Comparison of ENCODE assay signal across 42 cellular contexts in genomic region chr19:2896694-2897093, GRCh38. TPM values are rescaled to one million over a fixed set of nuclear protein-coding genes. Genes with fewer than 3 reads are reported as not detected.
"Had no signal": no experiment of that assay in that cellular context is flagged by ENCODE, and none has a peak within 500 bp of the region (broad histone marks: within the 10 kb centered on the region; RNA-seq: fewer than 3 reads in every experiment).

No MANE protein-coding gene starts in this region.

- H3K27ac Mint-ChIP-seq: activated CD4-positive, alpha-beta memory T cell treated with anti-CD3 and anti-CD28 coated beads, Interleukin-2, amount 10 ng/mL, durations not matched to agents 7 days and 5 days; activated CD4-positive, alpha-beta T cell treated with anti-CD3 and anti-CD28 coated beads for 36 hours; activated CD4-positive, alpha-beta T cell treated with anti-CD3 and anti-CD28 coated beads, Interleukin-2, amount 10 ng/mL, durations not matched to agents 7 days and 5 days; activated CD8-positive, alpha-beta memory T cell treated with anti-CD3 and anti-CD28 coated beads, Interleukin-2, amount 10 ng/mL, durations not matched to agents 7 days and 5 days; activated CD8-positive, alpha-beta T cell treated with anti-CD3 and anti-CD28 coated beads, Interleukin-2, amount 10 ng/mL, durations not matched to agents 7 days and 5 days; activated naive CD4-positive, alpha-beta T cell treated with anti-CD3 and anti-CD28 coated beads, Interleukin-2, amount 10 ng/mL, durations not matched to agents 7 days and 5 days; activated naive CD4-positive, alpha-beta T cell treated with anti-CD3 and anti-CD28 coated beads, Interleukin-2, amount 50 U/mL, for 24 hours; activated naive CD8-positive, alpha-beta T cell; activated naive CD8-positive, alpha-beta T cell treated with anti-CD3 and anti-CD28 coated beads, Interleukin-2, amount 10 ng/mL, durations not matched to agents 7 days and 5 days; activated naive CD8-positive, alpha-beta T cell treated with anti-CD3 and anti-CD28 coated beads, Interleukin-2, amount 50 U/mL, for 24 hours; activated T-cell treated with anti-CD3 and anti-CD28 coated beads, Interleukin-2, amount 50 U/mL, for 24 hours; activated T-helper 2 cell treated with anti-CD3 and anti-CD28 coated beads, Interferon-gamma antibody, Interleukin-2, Interleukin-4, amounts not matched to agents 10 μg/mL and 5 μg/mL and 100 μg/mL, durations not matched to agents 14 hours and 24 hours and 36 hours; T-helper 1 cell treated with Interleukin-12 subunit alpha and Interleukin-12 subunit beta and Interleukin-4 antibody, amounts not matched to agents 30 μg/mL and 1 μg/mL, for 36 hours; T-helper 2 cell treated with Interferon-gamma antibody and Interleukin-4, amounts not matched to agents 5 μg/mL and 100 μg/mL, for 36 hours had no signal

- H3K27me3 Mint-ChIP-seq: activated CD4-positive, alpha-beta memory T cell treated with anti-CD3 and anti-CD28 coated beads, Interleukin-2, amount 10 ng/mL, durations not matched to agents 7 days and 5 days; activated CD4-positive, alpha-beta T cell treated with anti-CD3 and anti-CD28 coated beads for 36 hours; activated CD4-positive, alpha-beta T cell treated with anti-CD3 and anti-CD28 coated beads, Interleukin-2, amount 10 ng/mL, durations not matched to agents 7 days and 5 days; activated CD8-positive, alpha-beta memory T cell treated with anti-CD3 and anti-CD28 coated beads, Interleukin-2, amount 10 ng/mL, durations not matched to agents 7 days and 5 days; activated naive CD4-positive, alpha-beta T cell treated with anti-CD3 and anti-CD28 coated beads, Interleukin-2, amount 50 U/mL, for 24 hours; activated naive CD8-positive, alpha-beta T cell; activated naive CD8-positive, alpha-beta T cell treated with anti-CD3 and anti-CD28 coated beads, Interleukin-2, amount 10 ng/mL, durations not matched to agents 7 days and 5 days; activated naive CD8-positive, alpha-beta T cell treated with anti-CD3 and anti-CD28 coated beads, Interleukin-2, amount 50 U/mL, for 24 hours; central memory CD8-positive, alpha-beta T cell had no signal

- FAIRE-seq: astrocyte, TTC549 had no signal

- DNase-seq: activated CD4-positive, alpha-beta memory T cell treated with anti-CD3 and anti-CD28 coated beads, Interleukin-2, amount 10 ng/mL, durations not matched to agents 7 days and 5 days; activated CD4-positive, alpha-beta T cell treated with anti-CD3 and anti-CD28 coated beads for 1 hour; activated CD4-positive, alpha-beta T cell treated with anti-CD3 and anti-CD28 coated beads for 36 hours; activated CD4-positive, alpha-beta T cell treated with anti-CD3 and anti-CD28 coated beads for 48 hours; activated CD4-positive, alpha-beta T cell treated with anti-CD3 and anti-CD28 coated beads, Interleukin-2, amount 10 ng/mL, durations not matched to agents 7 days and 5 days; activated CD4-positive, alpha-beta T cell treated with anti-CD3 and anti-CD28 coated beads, Interleukin-2, amount 50 U/mL, for 48 hours; activated CD4-positive, CD25-positive, alpha-beta regulatory T cell; activated CD8-positive, alpha-beta memory T cell treated with anti-CD3 and anti-CD28 coated beads for 24 hours; activated CD8-positive, alpha-beta memory T cell treated with anti-CD3 and anti-CD28 coated beads, Interleukin-2, amount 10 ng/mL, durations not matched to agents 7 days and 5 days; activated CD8-positive, alpha-beta memory T cell treated with anti-CD3 and anti-CD28 coated beads, Interleukin-2, amount 50 U/mL, for 48 hours; activated CD8-positive, alpha-beta T cell treated with anti-CD3 and anti-CD28 coated beads, Interleukin-2, amount 10 ng/mL, durations not matched to agents 7 days and 5 days; activated effector memory CD4-positive, alpha-beta T cell treated with Interleukin-2 at 50 U/mL for 16 hours; activated gamma-delta T cell; activated naive CD4-positive, alpha-beta T cell treated with anti-CD3 and anti-CD28 coated beads, Interleukin-2, amount 10 ng/mL, durations not matched to agents 7 days and 5 days; activated naive CD4-positive, alpha-beta T cell treated with Interleukin-2 at 50 U/mL for 16 hours; activated naive CD8-positive, alpha-beta T cell treated with anti-CD3 and anti-CD28 coated beads, Interleukin-2, amount 10 ng/mL, durations not matched to agents 7 days and 5 days; activated naive CD8-positive, alpha-beta T cell treated with anti-CD3 and anti-CD28 coated beads, Interleukin-2, amount 50 U/mL, for 24 hours; activated T-cell treated with anti-CD3 and anti-CD28 coated beads, Interleukin-2, amount 50 U/mL, for 24 hours; activated T-cell treated with anti-CD3 and anti-CD28 coated beads, Interleukin-2, amount 50 U/mL, for 48 hours; adrenal gland; amniotic stem cell; body of pancreas; brain microvascular endothelial cell; caudate nucleus; cerebellar nuclear complex; T-helper 1 cell; T-helper 2 cell; T-helper 9 cell had no signal

- H3K4me1 ChIP-seq: breast epithelium had no signal

- H3K36me3 Mint-ChIP-seq: activated naive CD4-positive, alpha-beta T cell treated with anti-CD3 and anti-CD28 coated beads, Interleukin-2, amount 50 U/mL, for 24 hours; activated naive CD8-positive, alpha-beta T cell had no signal

- H3K36me3 ChIP-seq: adrenal gland, brain microvascular endothelial cell, breast epithelium, cardiac muscle cell had no signal

- H3K4me3 Mint-ChIP-seq: activated CD4-positive, alpha-beta memory T cell treated with anti-CD3 and anti-CD28 coated beads, Interleukin-2, amount 10 ng/mL, durations not matched to agents 7 days and 5 days; activated CD4-positive, alpha-beta T cell treated with anti-CD3 and anti-CD28 coated beads for 36 hours; activated CD4-positive, alpha-beta T cell treated with anti-CD3 and anti-CD28 coated beads, Interleukin-2, amount 10 ng/mL, durations not matched to agents 7 days and 5 days; activated CD8-positive, alpha-beta memory T cell treated with anti-CD3 and anti-CD28 coated beads, Interleukin-2, amount 10 ng/mL, durations not matched to agents 7 days and 5 days; activated CD8-positive, alpha-beta T cell treated with anti-CD3 and anti-CD28 coated beads, Interleukin-2, amount 10 ng/mL, durations not matched to agents 7 days and 5 days; activated naive CD4-positive, alpha-beta T cell treated with anti-CD3 and anti-CD28 coated beads, Interleukin-2, amount 10 ng/mL, durations not matched to agents 7 days and 5 days; activated naive CD4-positive, alpha-beta T cell treated with anti-CD3 and anti-CD28 coated beads, Interleukin-2, amount 50 U/mL, for 24 hours; activated naive CD8-positive, alpha-beta T cell; activated naive CD8-positive, alpha-beta T cell treated with anti-CD3 and anti-CD28 coated beads, Interleukin-2, amount 10 ng/mL, durations not matched to agents 7 days and 5 days; activated naive CD8-positive, alpha-beta T cell treated with anti-CD3 and anti-CD28 coated beads, Interleukin-2, amount 50 U/mL, for 24 hours; activated T-cell treated with anti-CD3 and anti-CD28 coated beads, Interleukin-2, amount 50 U/mL, for 24 hours; central memory CD8-positive, alpha-beta T cell; T-helper 1 cell treated with Interleukin-12 subunit alpha and Interleukin-12 subunit beta and Interleukin-4 antibody, amounts not matched to agents 30 μg/mL and 1 μg/mL, for 36 hours; T-helper 2 cell treated with Interferon-gamma antibody and Interleukin-4, amounts not matched to agents 5 μg/mL and 100 μg/mL, for 36 hours had no signal

- H3K4me3 ChIP-seq: adrenal gland, body of pancreas, breast epithelium, cardiac muscle cell had no signal

- H3K27ac ChIP-seq: adrenal gland, body of pancreas, brain microvascular endothelial cell, breast epithelium, cardiac muscle cell, VCaP had no signal

- H3K27me3 ChIP-seq: adrenal gland, body of pancreas, brain microvascular endothelial cell, breast epithelium, cardiac muscle cell had no signal

- ATAC-seq: activated CD4-positive, alpha-beta T cell treated with anti-CD3 and anti-CD28 coated beads for 36 hours; activated CD4-positive, CD25-positive, alpha-beta regulatory T cell treated with anti-CD3 and anti-CD28 coated beads, Interleukin-2, amount 50 U/mL, for 24 hours; activated CD8-positive, alpha-beta memory T cell treated with anti-CD3 and anti-CD28 coated beads, Interleukin-2, amount 10 ng/mL, durations not matched to agents 7 days and 5 days; activated CD8-positive, alpha-beta T cell treated with anti-CD3 and anti-CD28 coated beads, Interleukin-2, amount 10 ng/mL, durations not matched to agents 7 days and 5 days; activated naive CD8-positive, alpha-beta T cell treated with anti-CD3 and anti-CD28 coated beads, Interleukin-2, amount 50 U/mL, for 24 hours; body of pancreas had no signal

- H3K9me3 Mint-ChIP-seq: activated naive CD4-positive, alpha-beta T cell treated with anti-CD3 and anti-CD28 coated beads, Interleukin-2, amount 50 U/mL, for 24 hours; central memory CD8-positive, alpha-beta T cell had no signal

RNA-seq across cellular contexts. Expression of gene ZNF57, which starts 4.0 kb away (rescaled TPM):
- total RNA-seq: astrocyte had no signal

RNA-seq across cellular contexts. Expression of gene ZNF556, which starts 29.6 kb away (rescaled TPM):
- total RNA-seq: activated CD4-positive, alpha-beta memory T cell treated with anti-CD3 and anti-CD28 coated beads, Interleukin-2, amount 10 ng/mL, durations not matched to agents 7 days and 5 days; activated CD4-positive, alpha-beta T cell treated with anti-CD3 and anti-CD28 coated beads for 36 hours; activated CD4-positive, alpha-beta T cell treated with anti-CD3 and anti-CD28 coated beads, Interleukin-2, amount 10 ng/mL, durations not matched to agents 7 days and 5 days; activated CD8-positive, alpha-beta memory T cell treated with anti-CD3 and anti-CD28 coated beads, Interleukin-2, amount 10 ng/mL, durations not matched to agents 7 days and 5 days; activated CD8-positive, alpha-beta T cell treated with anti-CD3 and anti-CD28 coated beads, Interleukin-2, amount 10 ng/mL, durations not matched to agents 7 days and 5 days; activated naive CD8-positive, alpha-beta T cell treated with anti-CD3 and anti-CD28 coated beads, Interleukin-2, amount 10 ng/mL, durations not matched to agents 7 days and 5 days; activated T-helper 2 cell treated with anti-CD3 and anti-CD28 coated beads, Interferon-gamma antibody, Interleukin-2, Interleukin-4, amounts not matched to agents 10 μg/mL and 5 μg/mL and 100 μg/mL, durations not matched to agents 14 hours and 24 hours and 36 hours; astrocyte; body of pancreas; chondrocyte had no signal
- polyA plus RNA-seq: aorta had no signal
